19 cellular contexts compared by ENCODE assay signal in genomic region chr22:37079158-37079557, GRCh38. TPM values are rescaled to one million over a fixed set of nuclear protein-coding genes. Genes with fewer than 3 reads are reported as not detected.
DNase-seq lines count a peak whose midpoint lies in the region; ATAC-seq and TF ChIP-seq lines count a peak whose summit lies in the region.
"Had no signal": no experiment of that assay in that cellular context is flagged by ENCODE, and none has a peak within 500 bp of the region (broad histone marks: within the 10 kb centered on the region; RNA-seq: fewer than 3 reads in every experiment).

No MANE protein-coding gene starts in this region.

- H3K79me2 ChIP-seq in Loucy (ENCODE audit: insufficient read depth, low read length), result no peaks in the 10 kb centered on the region

- H3F3A ChIP-seq in Loucy (ENCODE audit: low read depth), result no peaks in the 10 kb centered on the region

- 45 to 56% methylated on average over 5 of the region's 5 CpGs for WGBS in upper lobe of left lung, 2 donors
- 44% methylated on average over 5 of the region's 5 CpGs for WGBS in esophagus muscularis mucosa

- H3K4me2 ChIP-seq in Loucy (ENCODE audit: low read depth, low read length, poor library complexity, severe bottlenecking), result peak overlapping the region; percentile 5

- peak overlapping the region; percentile 28; the same call in 1 of the 2 replicates for H2AFZ ChIP-seq in Loucy (ENCODE audit: low read length)

- peaks cover 4 to 5% of the 10 kb centered on the region in 2 donors for H3K27me3 Mint-ChIP-seq in CD4-positive, alpha-beta memory T cell
- peaks cover 3% of the 10 kb centered on the region for H3K27me3 Mint-ChIP-seq in activated T-helper 1 cell treated with anti-CD3 and anti-CD28 coated beads, Interleukin-12 subunit alpha, Interleukin-12 subunit beta, Interleukin-2, Interleukin-4 antibody, amounts not matched to agents 30 ng/mL and 10 ng/mL and 1 ng/mL, durations not matched to agents 14 hours and 24 hours and 36 hours (ENCODE audit: insufficient read depth)
- peaks cover 0 to 5% (median 4%) of the 10 kb centered on the region in 5 donors for H3K27me3 Mint-ChIP-seq in naive thymus-derived CD4-positive, alpha-beta T cell

- H3K9me2 ChIP-seq in Loucy (replicated peaks; ENCODE audit: low read depth, low read length), result no peaks in the 10 kb centered on the region

- peak overlapping the region in 7 of 8 donors; percentile 46 to 84 (median 77) for H3K4me3 Mint-ChIP-seq in CD4-positive, alpha-beta memory T cell
- H3K4me3 Mint-ChIP-seq in activated T-helper 1 cell treated with anti-CD3 and anti-CD28 coated beads, Interleukin-12 subunit alpha, Interleukin-12 subunit beta, Interleukin-2, Interleukin-4 antibody, amounts not matched to agents 30 ng/mL and 10 ng/mL and 1 ng/mL, durations not matched to agents 14 hours and 24 hours and 36 hours, result peak overlapping the region; percentile 22
- peak overlapping the region; percentile 57 to 78 (median 72) for H3K4me3 Mint-ChIP-seq in naive thymus-derived CD4-positive, alpha-beta T cell
- H3K4me3 Mint-ChIP-seq: HFFc6 had no signal

- peaks cover 34% of the 10 kb centered on the region for H3K4me1 ChIP-seq in CD4-positive, alpha-beta memory T cell (ENCODE audit: insufficient read depth, low read length)
- peaks cover 20% of the 10 kb centered on the region for H3K4me1 ChIP-seq in Loucy (ENCODE audit: insufficient read depth, low read length, poor library complexity, severe bottlenecking)
- peaks cover 34 to 35% of the 10 kb centered on the region in 2 donors for H3K4me1 ChIP-seq in naive thymus-derived CD4-positive, alpha-beta T cell (ENCODE audit: control insufficient read depth in 2 of 2, insufficient read depth in 2 of 2, low read length in 2 of 2)
- peaks cover 0 to 16% (median 7%) of the 10 kb centered on the region in 4 donors for H3K4me1 ChIP-seq in upper lobe of left lung
- no peaks in the 10 kb centered on the region for H3K4me1 ChIP-seq in esophagus muscularis mucosa
- H3K4me1 ChIP-seq: adrenal gland, SJSA1, tibial artery had no signal

- no peak for TF ChIP-seq EP300 in upper lobe of left lung (IDR thresholded peaks at IDR 0.05)
- TF ChIP-seq EP300 in esophagus muscularis mucosa (IDR thresholded peaks at IDR 0.05), result no peak

- peaks cover 0 to 1% (median 0%) of the 10 kb centered on the region in 8 donors for H3K9me3 Mint-ChIP-seq in CD4-positive, alpha-beta memory T cell
- H3K9me3 Mint-ChIP-seq in activated T-helper 1 cell treated with anti-CD3 and anti-CD28 coated beads, Interleukin-12 subunit alpha, Interleukin-12 subunit beta, Interleukin-2, Interleukin-4 antibody, amounts not matched to agents 30 ng/mL and 10 ng/mL and 1 ng/mL, durations not matched to agents 14 hours and 24 hours and 36 hours, result no peaks in the 10 kb centered on the region
- H3K9me3 Mint-ChIP-seq in naive thymus-derived CD4-positive, alpha-beta T cell, result peaks cover 0 to 1% (median 0%) of the 10 kb centered on the region in 11 donors
- H3K9me3 Mint-ChIP-seq: HFFc6 had no signal

- no peak for TF ChIP-seq CTCF in Loucy (conservative IDR thresholded peaks at IDR 0.05; ENCODE audit: low read length)
- no peak for TF ChIP-seq CTCF in upper lobe of left lung (IDR thresholded peaks at IDR 0.05)
- TF ChIP-seq CTCF in esophagus muscularis mucosa (IDR thresholded peaks at IDR 0.05), result no peak

- POLR2A ChIA-PET in CD4-positive, alpha-beta memory T cell (lab: Charles Lee; ENCODE audit: partially characterized antibody), result interaction anchor here (0.7 to 3.9 kb wide), 19 partner anchors 11 to 303 kb away, joined by 3 to 45 read pairs (median 5); partner anchors contain the start of genes IFT27, IL2RB and KCTD17
- POLR2A ChIA-PET in naive thymus-derived CD4-positive, alpha-beta T cell (lab: Charles Lee), result interaction anchor here (0.7 to 1.6 kb wide), 9 partner anchors 28 to 407 kb away, joined by 3 to 15 read pairs (median 4); partner anchors contain the start of genes IL2RB, KCTD17 and MFNG

- intact Hi-C loops in CD4-positive, alpha-beta memory T cell (cut with micrococcal nuclease), result loop anchor here (1.0 to 5.0 kb wide), 3 partner anchors 43 to 163 kb away; partner anchors contain the start of gene RAC2
- intact Hi-C loops in activated T-helper 1 cell treated with anti-CD3 and anti-CD28 coated beads, Interleukin-12 subunit alpha, Interleukin-12 subunit beta, Interleukin-2, Interleukin-4 antibody, amounts not matched to agents 30 ng/mL and 10 ng/mL and 1 ng/mL, durations not matched to agents 14 hours and 24 hours and 36 hours (cut with micrococcal nuclease), result loop anchor here (1.0 to 2.0 kb wide), 3 partner anchors 16 to 378 kb away; no protein-coding TSS in a partner anchor
- intact Hi-C loops in naive thymus-derived CD4-positive, alpha-beta T cell (cut with micrococcal nuclease), result loop anchor here (1.0 to 10.0 kb wide), 7 partner anchors 43 to 406 kb away; partner anchors contain the start of genes ELFN2 (in 1 of the 2), IL2RB (in 1 of the 2), MFNG (in 1 of the 2) and RAC2 (in 1 of the 2)
- intact Hi-C loops in esophagus muscularis mucosa (cut with DNase I), result loop anchor here (10.0 kb wide), 1 partner anchor 126 kb away; no protein-coding TSS in a partner anchor

- H3K27me3 ChIP-seq in CD4-positive, alpha-beta memory T cell (ENCODE audit: insufficient read depth, low read length), result no peaks in the 10 kb centered on the region
- H3K27me3 ChIP-seq in Loucy (ENCODE audit: insufficient read depth, low read length, poor library complexity, severe bottlenecking), result no peaks in the 10 kb centered on the region
- H3K27me3 ChIP-seq in naive thymus-derived CD4-positive, alpha-beta T cell (ENCODE audit: control insufficient read depth in 2 of 2, insufficient read depth in 2 of 2, low read length in 2 of 2), result no peaks in the 10 kb centered on the region
- H3K27me3 ChIP-seq in upper lobe of left lung, result no peaks in the 10 kb centered on the region
- peaks cover 0 to 57% (median 0%) of the 10 kb centered on the region in 4 donors for H3K27me3 ChIP-seq in esophagus muscularis mucosa
- H3K27me3 ChIP-seq: adrenal gland had no signal

- no peaks in the 10 kb centered on the region for H3K9me3 ChIP-seq in CD4-positive, alpha-beta memory T cell (ENCODE audit: control insufficient read depth in 1 of 2, low read length in 2 of 2)
- H3K9me3 ChIP-seq in Loucy (ENCODE audit: insufficient read depth, low read depth, low read length), result no peaks in the 10 kb centered on the region
- H3K9me3 ChIP-seq in naive thymus-derived CD4-positive, alpha-beta T cell (ENCODE audit: control insufficient read depth in 2 of 3, low read length in 3 of 3), result no peaks in the 10 kb centered on the region
- no peaks in the 10 kb centered on the region for H3K9me3 ChIP-seq in upper lobe of left lung
- H3K9me3 ChIP-seq in esophagus muscularis mucosa, result no peaks in the 10 kb centered on the region
- H3K9me3 ChIP-seq: adrenal gland, SJSA1, tibial artery had no signal

- peak overlapping the region; percentile 71 for H3K27ac ChIP-seq in CD4-positive, alpha-beta memory T cell (ENCODE audit: low read depth, low read length)
- H3K27ac ChIP-seq in naive thymus-derived CD4-positive, alpha-beta T cell (ENCODE audit: low read depth, low read length), result peak overlapping the region; percentile 93
- H3K27ac ChIP-seq in upper lobe of left lung (peak overlapping the region in 1 of 4 donors; percentile 46), esophagus muscularis mucosa (replicated peaks in 1 of 4) (no peak overlapping the region)
- H3K27ac ChIP-seq: adrenal gland, SJSA1, tibial artery had no signal

- TF ChIP-seq POLR2A in upper lobe of left lung (IDR thresholded peaks at IDR 0.05) (no peak), esophagus muscularis mucosa (IDR thresholded peaks at IDR 0.05; ENCODE audit: low read depth) (no peak)

- peaks cover 28 to 54% (median 40%) of the 10 kb centered on the region in 4 donors for H3K4me1 Mint-ChIP-seq in CD4-positive, alpha-beta memory T cell
- H3K4me1 Mint-ChIP-seq in activated T-helper 1 cell treated with anti-CD3 and anti-CD28 coated beads, Interleukin-12 subunit alpha, Interleukin-12 subunit beta, Interleukin-2, Interleukin-4 antibody, amounts not matched to agents 30 ng/mL and 10 ng/mL and 1 ng/mL, durations not matched to agents 14 hours and 24 hours and 36 hours (ENCODE audit: low read depth), result peaks cover 64% of the 10 kb centered on the region
- peaks cover 25 to 65% (median 40%) of the 10 kb centered on the region in 7 donors for H3K4me1 Mint-ChIP-seq in naive thymus-derived CD4-positive, alpha-beta T cell

- no peaks in the 10 kb centered on the region for H4K20me1 ChIP-seq in Loucy (ENCODE audit: insufficient read depth, low read length, poor library complexity, severe bottlenecking)

- H3K27ac Mint-ChIP-seq in CD4-positive, alpha-beta memory T cell, result peak overlapping the region; percentile 94 to 100 (median 99)
- H3K27ac Mint-ChIP-seq in activated T-helper 1 cell treated with anti-CD3 and anti-CD28 coated beads, Interleukin-12 subunit alpha, Interleukin-12 subunit beta, Interleukin-2, Interleukin-4 antibody, amounts not matched to agents 30 ng/mL and 10 ng/mL and 1 ng/mL, durations not matched to agents 14 hours and 24 hours and 36 hours, result peak overlapping the region; percentile 95
- peak overlapping the region; percentile 95 to 100 (median 99) for H3K27ac Mint-ChIP-seq in naive thymus-derived CD4-positive, alpha-beta T cell
- H3K27ac Mint-ChIP-seq: HFFc6 had no signal

- H3K36me3 Mint-ChIP-seq in CD4-positive, alpha-beta memory T cell, result peaks cover 0 to 3% of the 10 kb centered on the region in 2 donors
- peaks cover 9% of the 10 kb centered on the region for H3K36me3 Mint-ChIP-seq in activated T-helper 1 cell treated with anti-CD3 and anti-CD28 coated beads, Interleukin-12 subunit alpha, Interleukin-12 subunit beta, Interleukin-2, Interleukin-4 antibody, amounts not matched to agents 30 ng/mL and 10 ng/mL and 1 ng/mL, durations not matched to agents 14 hours and 24 hours and 36 hours (ENCODE audit: low read depth)
- H3K36me3 Mint-ChIP-seq in naive thymus-derived CD4-positive, alpha-beta T cell, result peaks cover 0 to 3% (median 0%) of the 10 kb centered on the region in 5 donors

- peak overlapping the region; percentile 0 to 7 for H3K4me3 ChIP-seq in CD4-positive, alpha-beta memory T cell (ENCODE audit: low read length in 2 of 2)
- H3K4me3 ChIP-seq in Loucy (ENCODE audit: low read length, poor library complexity, severe bottlenecking) (no peak overlapping the region), upper lobe of left lung (no peak overlapping the region), esophagus muscularis mucosa (no peak overlapping the region)
- H3K4me3 ChIP-seq in naive thymus-derived CD4-positive, alpha-beta T cell (ENCODE audit: low read length), result peak overlapping the region; percentile 19
- H3K4me3 ChIP-seq: adrenal gland, SJSA1, tibial artery had no signal

- no peaks in the 10 kb centered on the region for H3K36me3 ChIP-seq in CD4-positive, alpha-beta memory T cell (ENCODE audit: insufficient read depth, low read length)
- H3K36me3 ChIP-seq in Loucy (ENCODE audit: insufficient read depth, low read length) (no peaks in the 10 kb centered on the region), upper lobe of left lung (no peaks in the 10 kb centered on the region), esophagus muscularis mucosa (no peaks in the 10 kb centered on the region)
- H3K36me3 ChIP-seq in naive thymus-derived CD4-positive, alpha-beta T cell (ENCODE audit: control insufficient read depth in 2 of 3, insufficient read depth in 3 of 3, low read length in 3 of 3), result no peaks in the 10 kb centered on the region
- H3K36me3 ChIP-seq: adrenal gland, SJSA1, tibial artery had no signal

- H3K9ac ChIP-seq in Loucy (ENCODE audit: low read depth, low read length, poor library complexity, severe bottlenecking), result peak overlapping the region; percentile 15

- CTCF ChIA-PET in CD4-positive, alpha-beta memory T cell (lab: Charles Lee; ENCODE audit: partially characterized antibody), result interaction anchor here (0.7 to 2.9 kb wide), 21 partner anchors 24 to 488 kb away, joined by 3 to 61 read pairs (median 5); partner anchors contain the start of genes IL2RB and RAC2
- CTCF ChIA-PET in naive thymus-derived CD4-positive, alpha-beta T cell (lab: Charles Lee), result interaction anchor here (1.0 to 3.2 kb wide), 8 partner anchors 43 to 189 kb away, joined by 3 to 16 read pairs (median 5); no protein-coding TSS in a partner anchor

- no peak for DNase-seq in CD4-positive, alpha-beta memory T cell
- DNase-seq in activated T-helper 1 cell treated with anti-CD3 and anti-CD28 coated beads, Interleukin-12 subunit alpha, Interleukin-12 subunit beta, Interleukin-2, Interleukin-4 antibody, amounts not matched to agents 30 ng/mL and 10 ng/mL and 1 ng/mL, durations not matched to agents 14 hours and 24 hours and 36 hours (ENCODE audit: low spot score), result no peak
- DNase-seq in naive thymus-derived CD4-positive, alpha-beta T cell, result peak in 1 of 9 donors; percentile 18
- DNase-seq in T-helper 9 cell (no peak), upper lobe of left lung (no peak), esophagus muscularis mucosa (ENCODE audit: extremely low spot score) (no peak), NCI-H2196 treated with DMSO at 0.1 percent for 48 hours (lab: John Stamatoyannopoulos, UW; ENCODE audit: unreplicated experiment) (no peak)
- DNase-seq: caudate nucleus, left cardiac atrium, NCI-H2029, NCI-H510A, tibial artery had no signal

- no peak for ATAC-seq in naive thymus-derived CD4-positive, alpha-beta T cell
- ATAC-seq in upper lobe of left lung (ENCODE audit: low FRiP score in 2 of 2), result no peak

RNA-seq across cellular contexts. Expression of gene KCTD17, which starts 27.6 kb away (rescaled TPM):
- total RNA-seq in CD4-positive, alpha-beta memory T cell, result 10 to 100 TPM; 32.3 to 33.4 TPM
- 10 to 100 TPM in 1 of 2 donors, 1 to 10 TPM in 1; 9.0 to 13.2 TPM for polyA plus RNA-seq in CD4-positive, alpha-beta memory T cell
- total RNA-seq in activated T-helper 1 cell treated with anti-CD3 and anti-CD28 coated beads, Interleukin-12 subunit alpha, Interleukin-12 subunit beta, Interleukin-2, Interleukin-4 antibody, amounts not matched to agents 30 ng/mL and 10 ng/mL and 1 ng/mL, durations not matched to agents 14 hours and 24 hours and 36 hours, result 65.4 and 68.1 TPM in 2 replicates
- total RNA-seq in naive thymus-derived CD4-positive, alpha-beta T cell, result 10 to 100 TPM; 19.8 to 44.5 (median 24.9) TPM
- polyA plus RNA-seq in naive thymus-derived CD4-positive, alpha-beta T cell, result 10 to 100 TPM; 10.3 to 10.8 TPM
- total RNA-seq in upper lobe of left lung (10 to 100 TPM in 5 of 6 donors, 1 to 10 TPM in 1; 9.0 to 30.4 (median 23.2) TPM), esophagus muscularis mucosa (10 to 100 TPM; 17.9 to 35.8 (median 28.7) TPM)

RNA-seq across cellular contexts. Expression of gene TMPRSS6, which starts 30.4 kb away (rescaled TPM):
- under 1 TPM; 0.61 to 0.90 TPM for total RNA-seq in CD4-positive, alpha-beta memory T cell
- polyA plus RNA-seq in CD4-positive, alpha-beta memory T cell, result not detected
- total RNA-seq in activated T-helper 1 cell treated with anti-CD3 and anti-CD28 coated beads, Interleukin-12 subunit alpha, Interleukin-12 subunit beta, Interleukin-2, Interleukin-4 antibody, amounts not matched to agents 30 ng/mL and 10 ng/mL and 1 ng/mL, durations not matched to agents 14 hours and 24 hours and 36 hours, result 2.3 and 3.3 TPM in 2 replicates
- total RNA-seq in naive thymus-derived CD4-positive, alpha-beta T cell, result 1 to 10 TPM in 2 of 5 experiments, under 1 TPM in 3; 0.22 to 3.2 (median 0.32) TPM
- not detected for polyA plus RNA-seq in naive thymus-derived CD4-positive, alpha-beta T cell
- total RNA-seq in upper lobe of left lung (1 to 10 TPM in 5 of 6 donors, under 1 TPM in 1; 0.47 to 8.2 (median 2.0) TPM), esophagus muscularis mucosa (not detected)
- total RNA-seq: HFFc6, left cardiac atrium, OCI-LY7, osteoblast, sciatic nerve, SJSA1 had no signal

RNA-seq across cellular contexts. Expression of gene MPST, which starts 59.6 kb away (rescaled TPM):
- 1 to 10 TPM; 3.7 to 5.2 TPM for total RNA-seq in CD4-positive, alpha-beta memory T cell
- polyA plus RNA-seq in CD4-positive, alpha-beta memory T cell, result 1 to 10 TPM; 6.1 to 7.4 TPM
- total RNA-seq in activated T-helper 1 cell treated with anti-CD3 and anti-CD28 coated beads, Interleukin-12 subunit alpha, Interleukin-12 subunit beta, Interleukin-2, Interleukin-4 antibody, amounts not matched to agents 30 ng/mL and 10 ng/mL and 1 ng/mL, durations not matched to agents 14 hours and 24 hours and 36 hours, result 18.0 and 20.1 TPM in 2 replicates
- total RNA-seq in naive thymus-derived CD4-positive, alpha-beta T cell, result 10 to 100 TPM in 2 of 5 experiments, 1 to 10 TPM in 2, under 1 TPM in 1; 0.65 to 22.3 (median 5.9) TPM
- polyA plus RNA-seq in naive thymus-derived CD4-positive, alpha-beta T cell, result under 1 TPM; 0.51 to 0.53 TPM
- total RNA-seq in upper lobe of left lung (100 to 1,000 TPM in 5 of 6 donors, 10 to 100 TPM in 1; 80.8 to 183 (median 135) TPM), esophagus muscularis mucosa (100 to 1,000 TPM; 124 to 205 (median 169) TPM)

RNA-seq across cellular contexts. Expression of gene TST, which starts 59.9 kb away (rescaled TPM):
- under 1 TPM; 0.29 to 0.58 TPM for total RNA-seq in CD4-positive, alpha-beta memory T cell
- 1 to 10 TPM in 1 of 2 donors, under 1 TPM in 1; 0.34 to 1.4 TPM for polyA plus RNA-seq in CD4-positive, alpha-beta memory T cell
- total RNA-seq in activated T-helper 1 cell treated with anti-CD3 and anti-CD28 coated beads, Interleukin-12 subunit alpha, Interleukin-12 subunit beta, Interleukin-2, Interleukin-4 antibody, amounts not matched to agents 30 ng/mL and 10 ng/mL and 1 ng/mL, durations not matched to agents 14 hours and 24 hours and 36 hours, result 6.9 and 8.2 TPM in 2 replicates
- total RNA-seq in naive thymus-derived CD4-positive, alpha-beta T cell, result 1 to 10 TPM in 2 of 5 experiments, under 1 TPM in 3; 0.22 to 6.1 (median 0.48) TPM
- polyA plus RNA-seq in naive thymus-derived CD4-positive, alpha-beta T cell, result under 1 TPM in 1 of 2 donors, not detected in 1; 0.34 TPM
- 10 to 100 TPM; 43.0 to 78.1 (median 70.2) TPM for total RNA-seq in upper lobe of left lung
- total RNA-seq in esophagus muscularis mucosa, result 10 to 100 TPM; 27.0 to 44.8 (median 38.6) TPM

Comparison
In these comparisons a context has a peak if more than half of its experiments do, and no peak if none do; other contexts are left out.
1. H3K27ac ChIP-seq: peak in CD4-positive, alpha-beta memory T cell (single experiment) and naive thymus-derived CD4-positive, alpha-beta T cell (single experiment); none in esophagus muscularis mucosa (0 of 4).
2. H3K4me3 ChIP-seq: peak in CD4-positive, alpha-beta memory T cell (2 of 2) and naive thymus-derived CD4-positive, alpha-beta T cell (single experiment); none in Loucy (single experiment), upper lobe of left lung (0 of 4) and esophagus muscularis mucosa (0 of 4).
3. H3K4me3 Mint-ChIP-seq: peak in every context shown above with its lines; median percentile 77 in CD4-positive, alpha-beta memory T cell; 72 in naive thymus-derived CD4-positive, alpha-beta T cell; 22 in activated T-helper 1 cell treated with anti-CD3 and anti-CD28 coated beads, Interleukin-12 subunit alpha, Interleukin-12 subunit beta, Interleukin-2, Interleukin-4 antibody, amounts not matched to agents 30 ng/mL and 10 ng/mL and 1 ng/mL, durations not matched to agents 14 hours and 24 hours and 36 hours.
4. Peak in every context shown above with its lines, with median percentiles within 50 percentile points of each other: H3K27ac Mint-ChIP-seq.